ENCODE assay signal across 9 cellular contexts in the genomic region with DNA sequence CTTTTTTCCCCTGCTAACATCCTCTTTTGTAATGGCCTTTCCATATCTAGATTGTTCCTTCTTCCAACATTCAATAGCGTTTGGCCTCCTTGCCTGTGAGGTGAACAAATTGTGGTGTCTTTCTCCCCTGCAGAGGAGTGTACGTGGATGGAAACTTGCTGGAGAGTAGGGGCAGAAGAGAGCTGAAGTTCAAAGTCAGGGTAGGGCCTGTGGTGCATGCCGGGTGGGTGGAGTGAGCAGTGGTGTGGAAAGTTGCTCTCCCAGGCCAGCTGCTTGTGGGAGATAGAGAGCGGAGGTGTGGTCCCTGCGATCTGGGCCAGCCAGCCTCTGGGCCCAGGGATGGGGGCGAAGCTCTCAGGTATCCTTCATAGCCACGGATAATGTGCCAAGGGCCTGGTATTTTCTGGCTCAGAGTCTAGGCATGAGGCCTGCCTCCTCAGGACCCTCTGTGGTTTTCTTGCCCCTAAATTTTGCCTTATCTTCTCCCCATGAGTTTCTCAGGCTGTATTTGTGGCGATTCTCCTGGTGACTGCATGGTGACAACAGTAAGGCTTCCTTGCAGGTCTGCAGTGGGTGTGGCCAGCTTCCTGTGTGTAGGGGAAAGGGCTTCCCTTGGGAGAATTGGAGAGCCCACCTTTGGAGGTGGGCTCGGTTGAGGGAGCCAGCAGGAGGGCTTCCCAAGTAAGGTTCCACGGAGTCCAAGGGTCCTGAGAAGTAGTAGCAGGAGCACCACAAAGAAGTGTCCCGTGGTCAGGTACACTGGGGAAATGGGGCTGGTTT. TPM values are rescaled to one million over a fixed set of nuclear protein-coding genes. Genes with fewer than 3 reads are reported as not detected.
DNase-seq lines count a peak whose midpoint lies in the region; ATAC-seq and TF ChIP-seq lines count a peak whose summit lies in the region.
"Had no signal": no experiment of that assay in that cellular context is flagged by ENCODE, and none has a peak within 500 bp of the region (broad histone marks: within the 10 kb centered on the region; RNA-seq: fewer than 3 reads in every experiment).

No MANE protein-coding gene starts in this region.

- no peak overlapping the region for H3K4me3 ChIP-seq in mesenchymal stem cell (ENCODE audit: insufficient read depth in 1 of 2, low read depth in 1 of 2, low read length in 2 of 2)
- H3K4me3 ChIP-seq: right lobe of liver had no signal

- H3K9me3 ChIP-seq in mesenchymal stem cell (ENCODE audit: control insufficient read depth, low read length): no peaks in the 10 kb centered on the region
- H3K9me3 ChIP-seq: right lobe of liver had no signal

- H2BK120ac ChIP-seq in mesenchymal stem cell (ENCODE audit: low read depth, low read length): no peak overlapping the region

- H2BK5ac ChIP-seq in mesenchymal stem cell (ENCODE audit: low read depth, low read length, poor library complexity, severe bottlenecking): no peak overlapping the region

- H3K4me2 ChIP-seq in mesenchymal stem cell (ENCODE audit: low read length, poor library complexity, severe bottlenecking): no peak overlapping the region

- in situ Hi-C loops in GM13977 (cut with MboI; ENCODE audit: low pct_unique_long_range_greater_than_20kb, low sequenced_read_pairs, unreplicated experiment): no loop called here

- peak; percentile 63 for DNase-seq in GM13977 (ENCODE audit: low spot score)
- DNase-seq in activated CD4-positive, alpha-beta T cell treated with anti-CD3 and anti-CD28 coated beads, Interleukin-2, amount 50 U/mL, for 4 hours: peak; percentile 42 to 53
- DNase-seq in mesenchymal stem cell: no peak
- no peak for DNase-seq in T-helper 9 cell
- no peak for DNase-seq in NOMO-1 (lab: John Stamatoyannopoulos, UW; ENCODE audit: unreplicated experiment in 2 of 2)
- no peak for DNase-seq in left lobe of liver (ENCODE audit: low spot score)
- DNase-seq: right lobe of liver had no signal

- H4K8ac ChIP-seq in mesenchymal stem cell (ENCODE audit: low read length): no peak overlapping the region

- H3K4ac ChIP-seq in mesenchymal stem cell (ENCODE audit: low read depth in 1 of 2, low read length in 2 of 2): no peak overlapping the region

- no peak for TF ChIP-seq CTCF in GM13977 (IDR thresholded peaks at IDR 0.05; ENCODE audit: extremely low read depth, insufficient read depth, missing control alignments)

- ATAC-seq in HG02885 (IDR thresholded peaks at IDR 0.05; ENCODE audit: poor library complexity, unreplicated experiment) (peak; percentile 38), HG03097 (IDR thresholded peaks at IDR 0.05; ENCODE audit: low FRiP score, unreplicated experiment) (no peak), left lobe of liver (no peak)

- no peak overlapping the region for H2AFZ ChIP-seq in mesenchymal stem cell (ENCODE audit: low read depth, low read length)

- peaks cover 0 to 59% of the 10 kb centered on the region in 2 experiments for H3K36me3 ChIP-seq in mesenchymal stem cell (ENCODE audit: control insufficient read depth in 1 of 2, insufficient read depth in 2 of 2, low read depth in 1 of 2, low read length in 2 of 2)
- H3K36me3 ChIP-seq: right lobe of liver had no signal

- H2BK12ac ChIP-seq in mesenchymal stem cell (ENCODE audit: low read length in 2 of 2): no peak overlapping the region

- peaks cover 18% of the 10 kb centered on the region for H3K4me1 ChIP-seq in mesenchymal stem cell (ENCODE audit: control insufficient read depth, insufficient read depth, low read depth, low read length)
- H3K4me1 ChIP-seq: right lobe of liver had no signal

- no peak overlapping the region for H3K23ac ChIP-seq in mesenchymal stem cell (ENCODE audit: low read length in 2 of 2)

- H2AK5ac ChIP-seq in mesenchymal stem cell (ENCODE audit: low read length, severe bottlenecking): peak overlapping the region; percentile 7

- no peak overlapping the region for H4K91ac ChIP-seq in mesenchymal stem cell (ENCODE audit: low read length)

- no peak overlapping the region for H3K14ac ChIP-seq in mesenchymal stem cell (ENCODE audit: low read length in 2 of 2)

- H3K79me1 ChIP-seq in mesenchymal stem cell (replicated peaks; ENCODE audit: low read length, poor library complexity, severe bottlenecking): peaks cover 5% of the 10 kb centered on the region

- H3K27ac ChIP-seq in mesenchymal stem cell (ENCODE audit: low read length, poor library complexity, severe bottlenecking): no peak overlapping the region

- H3K18ac ChIP-seq in mesenchymal stem cell (ENCODE audit: low read depth in 1 of 2, low read length in 2 of 2): peak overlapping the region in 1 of 2 experiments; percentile 18

- WGBS in mesenchymal stem cell: 96% methylated on average over 11 of the region's 11 CpGs

- H3K9ac ChIP-seq in mesenchymal stem cell (ENCODE audit: low read length): no peak overlapping the region

- no peaks in the 10 kb centered on the region for H3K27me3 ChIP-seq in mesenchymal stem cell (ENCODE audit: control insufficient read depth in 1 of 2, insufficient read depth in 1 of 2, low read length in 2 of 2)
- H3K27me3 ChIP-seq: right lobe of liver had no signal

- no peak overlapping the region for H2BK15ac ChIP-seq in mesenchymal stem cell (ENCODE audit: low read depth, poor library complexity, severe bottlenecking)

RNA-seq across cellular contexts. Expression of a gene that starts 6.7 kb away (rescaled TPM):
- 1.3 TPM for polyA plus RNA-seq in mesenchymal stem cell (2013, experiment 1 of 2)
- polyA plus RNA-seq in mesenchymal stem cell (2013, experiment 2 of 2): 1.9 TPM
- 0.88 TPM for total RNA-seq in left lobe of liver

Comparison
In these comparisons a context has a peak if more than half of its experiments do, and no peak if none do; other contexts are left out.
1. DNase-seq: peak in GM13977 (single experiment) and activated CD4-positive, alpha-beta T cell treated with anti-CD3 and anti-CD28 coated beads, Interleukin-2, amount 50 U/mL, for 4 hours (2 of 2); none in mesenchymal stem cell (single experiment), T-helper 9 cell (single experiment), NOMO-1 (0 of 2) and left lobe of liver (single experiment).